Comparison of ENCODE assay signal across 22 cellular contexts in the genomic region with DNA sequence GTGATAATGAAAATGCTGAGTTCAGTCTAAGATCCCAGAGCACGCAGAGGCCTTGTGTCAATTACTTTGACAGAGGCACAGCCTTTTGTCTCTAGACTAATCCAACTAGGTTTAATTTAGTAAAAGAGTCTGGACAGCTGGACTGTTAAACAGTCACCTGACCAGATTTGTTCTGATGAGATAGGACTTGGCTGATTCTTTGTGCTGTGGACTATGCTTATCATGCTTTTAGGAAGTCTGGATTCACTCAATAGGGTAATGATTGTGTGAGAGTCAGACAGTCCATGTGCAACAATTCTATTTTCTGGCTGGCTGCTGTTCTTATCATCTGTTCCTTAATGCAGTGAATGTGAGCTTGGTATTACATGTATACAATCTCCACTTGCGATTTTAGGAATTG.
DNase-seq lines count a peak whose midpoint lies in the region; ATAC-seq and TF ChIP-seq lines count a peak whose summit lies in the region.
"Had no signal": no experiment of that assay in that cellular context is flagged by ENCODE, and none has a peak within 500 bp of the region (broad histone marks: within the 10 kb centered on the region; RNA-seq: fewer than 3 reads in every experiment).

No MANE protein-coding gene starts in this region.

- no peaks in the 10 kb centered on the region for H3K27me3 ChIP-seq in ACC112 (ENCODE audit: insufficient read depth, low read length)
- H3K27me3 ChIP-seq: upper lobe of right lung had no signal

- DNase-seq in SK-MEL-5 (ENCODE audit: low read depth, low spot score) (peak; percentile 43), fibroblast of villous mesenchyme (ENCODE audit: low read depth) (peak; percentile 87), mesothelial cell of epicardium (ENCODE audit: low spot score in 2 of 2, unreplicated experiment in 2 of 2) (no peak), pons (ENCODE audit: low spot score) (no peak), NCI-H187 (lab: John Stamatoyannopoulos, UW) (no peak)
- DNase-seq: activated CD4-positive, alpha-beta T cell treated with anti-CD3 and anti-CD28 coated beads, Interleukin-2, amount 50 U/mL, for 1 hour; activated naive CD4-positive, alpha-beta T cell treated with anti-CD3 and anti-CD28 coated beads for 36 hours; amygdala; CD8-positive, alpha-beta memory T cell; GOT3; KG1; MM.1S; NCI-H526 treated with DMSO at 0.1 percent for 48 hours; RPMI8226; T-helper 9 cell; upper lobe of right lung had no signal

- no peaks in the 10 kb centered on the region for H3K4me1 ChIP-seq in ACC112 (ENCODE audit: control insufficient read depth, insufficient read depth, low read length, unreplicated experiment)
- H3K4me1 ChIP-seq: prostate gland, upper lobe of right lung had no signal

- peaks cover 7% of the 10 kb centered on the region for H3K4me1 Mint-ChIP-seq in mesothelial cell of epicardium
- H3K4me1 Mint-ChIP-seq: CD8-positive, alpha-beta memory T cell had no signal

- H3K9me3 Mint-ChIP-seq in mesothelial cell of epicardium: peaks cover 23% of the 10 kb centered on the region

- TF ChIP-seq CTCF in fibroblast of villous mesenchyme (IDR thresholded peaks at IDR 0.05; ENCODE audit: insufficient read depth, low read depth, low read length) (no peak), mesothelial cell of epicardium (IDR thresholded peaks at IDR 0.05; ENCODE audit: unreplicated experiment) (no peak)

- peak overlapping the region; percentile 29 for H2AFZ ChIP-seq in ACC112 (ENCODE audit: low read length, unreplicated experiment)

- no peak overlapping the region for H3K27ac ChIP-seq in ACC112 (ENCODE audit: low read depth, low read length)
- H3K27ac ChIP-seq: prostate gland, upper lobe of right lung had no signal

- H3K4me3 Mint-ChIP-seq in mesothelial cell of epicardium: no peak overlapping the region
- H3K4me3 Mint-ChIP-seq: activated naive CD4-positive, alpha-beta T cell treated with anti-CD3 and anti-CD28 coated beads for 36 hours; CD8-positive, alpha-beta memory T cell; dendritic cell treated with granulocyte-macrophage colony-stimulating factor and Interleukin-4, amounts not matched to agents 40 ng/mL and 50 ng/mL, for 4 days had no signal

- H3K27me3 Mint-ChIP-seq in mesothelial cell of epicardium (ENCODE audit: low read depth): no peaks in the 10 kb centered on the region
- H3K27me3 Mint-ChIP-seq: CD8-positive, alpha-beta memory T cell; dendritic cell treated with granulocyte-macrophage colony-stimulating factor and Interleukin-4, amounts not matched to agents 40 ng/mL and 50 ng/mL, for 4 days had no signal

- H3K36me3 Mint-ChIP-seq in mesothelial cell of epicardium: no peaks in the 10 kb centered on the region
- H3K36me3 Mint-ChIP-seq: CD8-positive, alpha-beta memory T cell had no signal

- in situ Hi-C loops in SK-MEL-5 (cut with HindIII; ENCODE audit: low pct_unique_long_range_greater_than_20kb, low sequenced_read_pairs): no loop called here

- H3K4me3 ChIP-seq in ACC112 (ENCODE audit: low read depth, low read length) (no peak overlapping the region), fibroblast of villous mesenchyme (ENCODE audit: low read depth, low read length) (no peak overlapping the region)
- H3K4me3 ChIP-seq: prostate gland, upper lobe of right lung had no signal

- H3K79me2 ChIP-seq in ACC112 (ENCODE audit: control insufficient read depth, insufficient read depth, low read length, unreplicated experiment): no peaks in the 10 kb centered on the region

- peak overlapping the region; percentile 8 for H3K27ac Mint-ChIP-seq in mesothelial cell of epicardium
- H3K27ac Mint-ChIP-seq: activated naive CD4-positive, alpha-beta T cell treated with anti-CD3 and anti-CD28 coated beads for 36 hours; CD8-positive, alpha-beta memory T cell; dendritic cell treated with granulocyte-macrophage colony-stimulating factor and Interleukin-4, amounts not matched to agents 40 ng/mL and 50 ng/mL, for 4 days had no signal

- ATAC-seq in GM21381 (IDR thresholded peaks at IDR 0.05; ENCODE audit: unreplicated experiment) (no peak), HG03039 (IDR thresholded peaks at IDR 0.05; ENCODE audit: unreplicated experiment) (no peak)
- ATAC-seq: left lobe of liver, upper lobe of right lung had no signal

- no peaks in the 10 kb centered on the region for H3K36me3 ChIP-seq in ACC112 (ENCODE audit: insufficient read depth, low read length)
- H3K36me3 ChIP-seq: prostate gland, upper lobe of right lung had no signal

Comparison
In these comparisons a context has a peak if more than half of its experiments do, and no peak if none do; other contexts are left out.
1. DNase-seq: peak in SK-MEL-5 (single experiment) and fibroblast of villous mesenchyme (single experiment); none in mesothelial cell of epicardium (0 of 2), pons (single experiment) and NCI-H187 (0 of 2).